In genomic region chr2:37654419-37654818, GRCh38 we compare ENCODE assay signal across 7 cellular contexts. TPM values are rescaled to one million over a fixed set of nuclear protein-coding genes. Genes with fewer than 3 reads are reported as not detected.
A peak's percentile ranks its signal among the peaks of the same experiment; 100 is the strongest.
DNase-seq lines count a peak whose midpoint lies in the region; ATAC-seq and TF ChIP-seq lines count a peak whose summit lies in the region.

No MANE protein-coding gene starts in this region.

- H2AFZ ChIP-seq in H9 (ENCODE audit: low read length), result no peak overlapping the region

- no CpG with 5 or more reads among the region's 8 CpGs for WGBS in H9 (ENCODE audit: extremely low coverage, insufficient read length, low lambda C conversion rate)
- 75 to 86% (median 79%) methylated on average over 8 of the region's 8 CpGs for WGBS in stomach, 5 donors

- no peaks in the 10 kb centered on the region; a peak in 1 of 5 replicates for H3K9me3 Mint-ChIP-seq in H9
- no peaks in the 10 kb centered on the region for H3K9me3 Mint-ChIP-seq in activated CD4-positive, alpha-beta memory T cell treated with anti-CD3 and anti-CD28 coated beads for 36 hours

- peak overlapping the region; percentile 24 for H3K4me3 ChIP-seq in iPS-15b (ENCODE audit: low read depth, low read length)
- H3K4me3 ChIP-seq in stomach, result no peak overlapping the region

- H3K9me3 ChIP-seq in H9 (ENCODE audit: control insufficient read depth, low read depth, low read length) (no peaks in the 10 kb centered on the region), iPS-15b (ENCODE audit: control insufficient read depth, insufficient read depth, low read length) (no peaks in the 10 kb centered on the region), stomach (no peaks in the 10 kb centered on the region)

- H3K23ac ChIP-seq in H9 (ENCODE audit: insufficient read length, low read depth, low read length), result no peak overlapping the region

- no peak for TF ChIP-seq POLR2A in stomach (IDR thresholded peaks at IDR 0.05)

- peak overlapping the region; percentile 28 for H2BK12ac ChIP-seq in H9 (ENCODE audit: insufficient read length, low read depth, low read length)

- no peak overlapping the region for H2BK20ac ChIP-seq in H9 (ENCODE audit: low read depth, low read length, poor library complexity, severe bottlenecking)

- H3K36me3 Mint-ChIP-seq in H9 (ENCODE audit: insufficient read depth in 1 of 3, low read depth in 3 of 3), result peaks cover 17 to 45% (median 25%) of the 10 kb centered on the region in 3 experiments
- peaks cover 13% of the 10 kb centered on the region for H3K36me3 Mint-ChIP-seq in activated CD4-positive, alpha-beta memory T cell treated with anti-CD3 and anti-CD28 coated beads for 36 hours

- DNase-seq in H9 (no peak), stomach (no peak), sciatic nerve (ENCODE audit: low spot score) (no peak)
- DNase-seq in activated CD4-positive, alpha-beta memory T cell treated with anti-CD3 and anti-CD28 coated beads for 36 hours, result no peak
- DNase-seq in activated CD4-positive, alpha-beta T cell treated with anti-CD3 and anti-CD28 coated beads for 48 hours, result no peak

- no peak overlapping the region for H4K5ac ChIP-seq in H9 (ENCODE audit: insufficient read length, low read depth, low read length)

- H3K56ac ChIP-seq in H9 (ENCODE audit: insufficient read length, low read depth, low read length), result no peak overlapping the region

- H3K27ac ChIP-seq in H9 (ENCODE audit: insufficient read length, low read depth, low read length) (no peak overlapping the region), stomach (peak overlapping the region in 4 of 5 donors; percentile 54 to 78 (median 66))

- CTCF ChIA-PET in activated CD4-positive, alpha-beta memory T cell treated with anti-CD3 and anti-CD28 coated beads for 36 hours (lab: Charles Lee), result interaction anchor here (0.9 to 1.8 kb wide), 5 partner anchors 10 to 240 kb away, joined by 3 to 11 read pairs (median 4); no protein-coding TSS in a partner anchor

- H3K36me3 ChIP-seq in iPS-15b (ENCODE audit: control insufficient read depth, insufficient read depth, low read length) (no peaks in the 10 kb centered on the region), stomach (no peaks in the 10 kb centered on the region)

- H3K79me2 ChIP-seq in H9 (ENCODE audit: insufficient read depth, low read length), result peaks cover 15% of the 10 kb centered on the region; the same call in 1 of the 2 replicates

- H3K27me3 Mint-ChIP-seq in H9 (ENCODE audit: low read depth), result peaks cover 2% of the 10 kb centered on the region; the same call in 1 of the 2 replicates
- no peaks in the 10 kb centered on the region for H3K27me3 Mint-ChIP-seq in activated CD4-positive, alpha-beta memory T cell treated with anti-CD3 and anti-CD28 coated beads for 36 hours

- no peak overlapping the region for H4K8ac ChIP-seq in H9 (replicated peaks; ENCODE audit: insufficient read length, low read depth, low read length)

- H3K9ac ChIP-seq in H9 (ENCODE audit: extremely low read depth, insufficient read length, low read length) (no peak overlapping the region), iPS-15b (ENCODE audit: low read depth, low read length) (no peak overlapping the region)

- no peak for TF ChIP-seq EP300 in stomach (IDR thresholded peaks at IDR 0.05)

- H3K4me3 Mint-ChIP-seq in H9, result peak overlapping the region; percentile 43 to 68; a peak in 4 of 5 replicates
- peak overlapping the region; percentile 51 for H3K4me3 Mint-ChIP-seq in activated CD4-positive, alpha-beta memory T cell treated with anti-CD3 and anti-CD28 coated beads for 36 hours

- no peak overlapping the region for H2BK15ac ChIP-seq in H9 (ENCODE audit: low read depth, low read length)

- ATAC-seq in sciatic nerve, result no peak
- ATAC-seq in GM21447 (IDR thresholded peaks at IDR 0.05; ENCODE audit: unreplicated experiment), result no peak

- no peak overlapping the region for H3K14ac ChIP-seq in H9 (ENCODE audit: insufficient read depth, low read length)

- no peaks in the 10 kb centered on the region for H4K20me1 ChIP-seq in H9 (ENCODE audit: control insufficient read depth, insufficient read depth, insufficient read length)

- peaks cover 9% of the 10 kb centered on the region for H3K79me1 ChIP-seq in H9 (ENCODE audit: insufficient read depth, low read depth, low read length, poor library complexity, severe bottlenecking)

- no peak overlapping the region for H3K18ac ChIP-seq in H9 (ENCODE audit: insufficient read length, low read depth, low read length)

- H2AK5ac ChIP-seq in H9 (ENCODE audit: insufficient read length, low read length), result no peak overlapping the region

- POLR2A ChIA-PET in activated CD4-positive, alpha-beta memory T cell treated with anti-CD3 and anti-CD28 coated beads for 36 hours (lab: Charles Lee), result interaction anchor here (1.2 to 2.5 kb wide), 4 partner anchors 13 to 31 kb away, joined by 3 to 12 read pairs (median 4); partner anchors contain the start of gene CDC42EP3

- TF ChIP-seq CTCF in H9 (conservative IDR thresholded peaks at IDR 0.05) (no peak), stomach (IDR thresholded peaks at IDR 0.05) (no peak)

- no peak overlapping the region for H3K4ac ChIP-seq in H9 (ENCODE audit: low read depth, low read length)

- no peak overlapping the region for H4K91ac ChIP-seq in H9 (ENCODE audit: insufficient read length, low read depth, low read length)

- H3K4me1 ChIP-seq in H9 (ENCODE audit: insufficient read depth, low read length), result peaks cover 41% of the 10 kb centered on the region
- peaks cover 38% of the 10 kb centered on the region for H3K4me1 ChIP-seq in iPS-15b (ENCODE audit: control insufficient read depth, insufficient read depth, low read length)
- H3K4me1 ChIP-seq in stomach, result peaks cover 41 to 94% (median 70%) of the 10 kb centered on the region in 4 donors

- intact Hi-C loops in activated CD4-positive, alpha-beta memory T cell treated with anti-CD3 and anti-CD28 coated beads for 36 hours (cut with micrococcal nuclease), result loop anchor here (5.0 kb wide), 1 partner anchor 467 kb away; the partner anchor contains the start of gene SULT6B1
- intact Hi-C loops in stomach (cut with DNase I; ENCODE audit: low total_unique reads), result no loop called here
- intact Hi-C loops in sciatic nerve (cut with DNase I), result no loop called here

- no peaks in the 10 kb centered on the region for H3K23me2 ChIP-seq in H9 (ENCODE audit: insufficient read length, low read depth, low read length, poor library complexity, severe bottlenecking)

- H2BK5ac ChIP-seq in H9 (ENCODE audit: insufficient read length, low read length), result no peak overlapping the region

- H3K27me3 ChIP-seq in H9 (ENCODE audit: insufficient read depth, low read length) (peaks cover 2% of the 10 kb centered on the region; the same call in 1 of the 2 replicates), iPS-15b (ENCODE audit: control insufficient read depth, insufficient read depth, low read length) (peaks cover 30% of the 10 kb centered on the region), stomach (no peaks in the 10 kb centered on the region)

- peak overlapping the region in 2 of 3 experiments; percentile 22 to 94; a peak in 4 of 7 replicates for H3K27ac Mint-ChIP-seq in H9
- peak overlapping the region; percentile 83 for H3K27ac Mint-ChIP-seq in activated CD4-positive, alpha-beta memory T cell treated with anti-CD3 and anti-CD28 coated beads for 36 hours

- peaks cover 83% of the 10 kb centered on the region in 2 experiments for H3K4me1 Mint-ChIP-seq in H9
- peaks cover 95% of the 10 kb centered on the region for H3K4me1 Mint-ChIP-seq in activated CD4-positive, alpha-beta memory T cell treated with anti-CD3 and anti-CD28 coated beads for 36 hours (ENCODE audit: low read depth)

- no peak overlapping the region for H3T11ph ChIP-seq in H9 (ENCODE audit: low read length)

- no peak overlapping the region for H2BK120ac ChIP-seq in H9 (ENCODE audit: low read depth, low read length, poor library complexity, severe bottlenecking)

- H3K4me2 ChIP-seq in H9 (ENCODE audit: insufficient read depth, insufficient read length, low read length), result peak overlapping the region; percentile 23

RNA-seq across cellular contexts. Expression of gene CDC42EP3, which starts 17.0 kb away (rescaled TPM):
- 58.3 and 61.5 TPM in 2 replicates for total RNA-seq in H9 (2021)
- 10 to 100 TPM; 24.0 to 24.8 TPM for total RNA-seq in activated CD4-positive, alpha-beta memory T cell treated with anti-CD3 and anti-CD28 coated beads for 36 hours
- 10 to 100 TPM; 16.2 to 89.7 (median 26.3) TPM for total RNA-seq in stomach
- polyA plus RNA-seq in stomach, result 1 to 10 TPM; 6.7 to 8.9 (median 6.7) TPM
- total RNA-seq in sciatic nerve, result 53.1 TPM
